12 cellular contexts compared by ENCODE assay signal in the genomic region with DNA sequence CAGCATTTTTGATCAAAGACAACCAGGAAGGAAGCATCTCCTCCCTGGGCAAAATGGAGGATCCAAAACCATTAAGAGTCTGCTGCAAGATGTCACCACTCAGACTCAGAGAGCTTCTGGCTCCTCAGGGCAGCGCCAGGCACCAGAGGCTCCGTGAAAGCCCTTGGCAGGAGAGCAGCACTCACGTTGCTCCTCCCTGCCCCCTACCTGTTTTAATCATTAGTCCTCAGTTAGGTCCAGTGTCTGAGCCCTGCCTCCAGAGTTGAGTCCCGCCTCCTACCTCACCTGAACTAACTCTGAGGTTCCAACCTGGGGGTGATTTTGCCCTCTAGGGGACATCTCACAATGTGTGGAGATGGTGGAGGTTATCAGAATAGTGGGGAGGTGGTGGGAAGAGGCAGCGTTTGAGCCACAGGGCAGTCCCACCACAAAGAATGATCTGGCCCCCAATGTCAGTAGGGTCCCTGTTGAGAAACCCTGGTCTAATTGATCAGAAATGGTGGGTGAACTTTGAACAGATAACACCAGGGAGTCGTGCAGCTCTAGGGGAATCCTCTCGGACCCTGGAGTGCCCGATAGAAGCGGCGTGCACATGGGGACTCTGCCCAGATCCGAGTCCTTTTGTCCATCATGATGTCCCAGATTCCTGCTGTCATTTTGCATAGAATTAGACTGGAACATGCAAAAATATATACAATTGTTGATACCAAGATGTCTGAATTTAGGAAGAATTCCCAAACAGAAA.
"Had no signal": no experiment of that assay in that cellular context is flagged by ENCODE, and none has a peak within 500 bp of the region (broad histone marks: within the 10 kb centered on the region; RNA-seq: fewer than 3 reads in every experiment).

No MANE protein-coding gene starts in this region.

- H3K9me3 ChIP-seq: breast epithelium, lower lobe of right lung, right atrium auricular region, stomach had no signal

- ATAC-seq: activated CD8-positive, alpha-beta T cell treated with anti-CD3 and anti-CD28 coated beads for 36 hours; esophagus mucosa; lower lobe of right lung; naive thymus-derived CD4-positive, alpha-beta T cell had no signal

- H3K4me1 ChIP-seq: breast epithelium, right atrium auricular region had no signal

- H3K4me3 ChIP-seq: breast epithelium, lower lobe of right lung, right atrium auricular region, stomach had no signal

- DNase-seq: activated CD8-positive, alpha-beta memory T cell treated with anti-CD3 and anti-CD28 coated beads, Interleukin-2, amount 50 U/mL, for 4 hours; activated CD8-positive, alpha-beta T cell treated with anti-CD3 and anti-CD28 coated beads for 36 hours; activated naive CD4-positive, alpha-beta T cell; aorta; lower lobe of right lung; naive thymus-derived CD4-positive, alpha-beta T cell; small intestine had no signal

- H3K9me3 Mint-ChIP-seq: activated CD8-positive, alpha-beta T cell treated with anti-CD3 and anti-CD28 coated beads for 36 hours; activated T-helper 1 cell treated with anti-CD3 and anti-CD28 coated beads, Interleukin-12 subunit alpha, Interleukin-12 subunit beta, Interleukin-2, Interleukin-4 antibody, amounts not matched to agents 30 ng/mL and 10 ng/mL and 1 ng/mL, durations not matched to agents 14 hours and 24 hours and 36 hours had no signal

- H3K27ac ChIP-seq: breast epithelium, right atrium auricular region had no signal

- H3K36me3 Mint-ChIP-seq: naive thymus-derived CD4-positive, alpha-beta T cell had no signal

- H3K4me3 Mint-ChIP-seq: activated CD8-positive, alpha-beta T cell treated with anti-CD3 and anti-CD28 coated beads for 36 hours; activated T-helper 1 cell treated with anti-CD3 and anti-CD28 coated beads, Interleukin-12 subunit alpha, Interleukin-12 subunit beta, Interleukin-2, Interleukin-4 antibody, amounts not matched to agents 30 ng/mL and 10 ng/mL and 1 ng/mL, durations not matched to agents 14 hours and 24 hours and 36 hours; naive thymus-derived CD4-positive, alpha-beta T cell had no signal

- H3K27me3 ChIP-seq: right atrium auricular region had no signal

- H3K27ac Mint-ChIP-seq: activated CD8-positive, alpha-beta T cell treated with anti-CD3 and anti-CD28 coated beads for 36 hours; activated T-helper 1 cell treated with anti-CD3 and anti-CD28 coated beads, Interleukin-12 subunit alpha, Interleukin-12 subunit beta, Interleukin-2, Interleukin-4 antibody, amounts not matched to agents 30 ng/mL and 10 ng/mL and 1 ng/mL, durations not matched to agents 14 hours and 24 hours and 36 hours; naive thymus-derived CD4-positive, alpha-beta T cell had no signal

- H3K36me3 ChIP-seq: breast epithelium, lower lobe of right lung, right atrium auricular region, stomach had no signal
